Comparison of ENCODE assay signal across 24 cellular contexts in genomic region chr9:112815868-112816267, GRCh38.
DNase-seq lines count a peak whose midpoint lies in the region; ATAC-seq, FAIRE-seq and TF ChIP-seq lines count a peak whose summit lies in the region.
"Had no signal": no experiment of that assay in that cellular context is flagged by ENCODE, and none has a peak within 500 bp of the region (broad histone marks: within the 10 kb centered on the region; RNA-seq: fewer than 3 reads in every experiment).

No MANE protein-coding gene starts in this region.

- peaks cover 5 to 13% (median 8%) of the 10 kb centered on the region in 4 donors for H3K4me1 ChIP-seq in esophagus muscularis mucosa
- peaks cover 0 to 26% (median 11%) of the 10 kb centered on the region in 9 donors for H3K4me1 ChIP-seq in heart right ventricle
- H3K4me1 ChIP-seq: BE2C had no signal

- peaks cover 1% of the 10 kb centered on the region for H3K4me1 Mint-ChIP-seq in activated T-cell treated with anti-CD3 and anti-CD28 coated beads, Interleukin-2, amount 50 U/mL, for 24 hours (ENCODE audit: low read depth)
- no peaks in the 10 kb centered on the region for H3K4me1 Mint-ChIP-seq in WTC11
- peaks cover 3% of the 10 kb centered on the region for H3K4me1 Mint-ChIP-seq in mesothelial cell of epicardium

- H3K27me3 ChIP-seq in esophagus muscularis mucosa (no peaks in the 10 kb centered on the region), heart right ventricle (no peaks in the 10 kb centered on the region)
- H3K27me3 ChIP-seq: BE2C had no signal

- H3K9me3 Mint-ChIP-seq in activated T-cell treated with anti-CD3 and anti-CD28 coated beads, Interleukin-2, amount 50 U/mL, for 24 hours: no peaks in the 10 kb centered on the region
- H3K9me3 Mint-ChIP-seq in WTC11: no peaks in the 10 kb centered on the region
- H3K9me3 Mint-ChIP-seq in mesothelial cell of epicardium: no peaks in the 10 kb centered on the region
- H3K9me3 Mint-ChIP-seq: CD4-positive, CD25-positive, alpha-beta regulatory T cell; CD8-positive, alpha-beta memory T cell; IgD-negative memory B cell had no signal

- no peak for TF ChIP-seq POLR2A in esophagus muscularis mucosa (IDR thresholded peaks at IDR 0.05; ENCODE audit: low read depth)

- H3K27ac ChIP-seq in esophagus muscularis mucosa (replicated peaks in 1 of 4) (no peak overlapping the region), heart right ventricle (no peak overlapping the region)

- TF ChIP-seq EP300 in esophagus muscularis mucosa (IDR thresholded peaks at IDR 0.05): no peak

- POLR2A ChIA-PET in WTC11 (lab: Charles Lee): interaction anchor here (0.9 kb wide), 1 partner anchor 1032 kb away, joined by 3 read pairs; no protein-coding TSS in a partner anchor

- H3K27me3 Mint-ChIP-seq in activated T-cell treated with anti-CD3 and anti-CD28 coated beads, Interleukin-2, amount 50 U/mL, for 24 hours: no peaks in the 10 kb centered on the region
- H3K27me3 Mint-ChIP-seq in WTC11 (ENCODE audit: low read depth) (no peaks in the 10 kb centered on the region), mesothelial cell of epicardium (ENCODE audit: low read depth) (no peaks in the 10 kb centered on the region)
- H3K27me3 Mint-ChIP-seq: CD4-positive, CD25-positive, alpha-beta regulatory T cell had no signal

- intact Hi-C loops in esophagus muscularis mucosa (cut with DNase I): loop anchor here (5.0 to 10.0 kb wide), 2 partner anchors 99 to 331 kb away; partner anchors contain the start of genes INIP and KIAA1958
- intact Hi-C loops in heart right ventricle (cut with DNase I): loop anchor here in 3 of 10 donors (5.0 to 10.0 kb wide), 3 partner anchors 99 to 731 kb away; partner anchors contain the start of gene INIP (in 2 of the 3)

- peaks cover 0 to 10% (median 4%) of the 10 kb centered on the region in 4 donors for H3K36me3 ChIP-seq in esophagus muscularis mucosa
- H3K36me3 ChIP-seq in heart right ventricle: peaks cover 0 to 25% (median 0%) of the 10 kb centered on the region in 9 donors
- H3K36me3 ChIP-seq: BE2C had no signal

- 94% methylated on average over 8 of the region's 8 CpGs for WGBS in esophagus muscularis mucosa
- 86 to 90% methylated on average over 8 of the region's 8 CpGs for WGBS in heart right ventricle, 2 donors

- CTCF ChIA-PET in WTC11 (lab: Charles Lee): no interaction called here

- H3K9me3 ChIP-seq in esophagus muscularis mucosa (no peaks in the 10 kb centered on the region), heart right ventricle (no peaks in the 10 kb centered on the region)
- H3K9me3 ChIP-seq: BE2C had no signal

- no peak overlapping the region for H3K4me3 ChIP-seq in esophagus muscularis mucosa
- no peak overlapping the region for H3K4me3 ChIP-seq in heart right ventricle

- TF ChIP-seq CTCF in WTC11 (IDR thresholded peaks at IDR 0.05) (no peak), esophagus muscularis mucosa (IDR thresholded peaks at IDR 0.05) (no peak), mesothelial cell of epicardium (IDR thresholded peaks at IDR 0.05; ENCODE audit: unreplicated experiment) (no peak), heart right ventricle (IDR thresholded peaks at IDR 0.05) (no peak)

- peak overlapping the region; percentile 61 for H3K27ac Mint-ChIP-seq in activated T-cell treated with anti-CD3 and anti-CD28 coated beads, Interleukin-2, amount 50 U/mL, for 24 hours
- H3K27ac Mint-ChIP-seq in WTC11: peak overlapping the region; percentile 2; the same call in 1 of the 2 replicates
- no peak overlapping the region for H3K27ac Mint-ChIP-seq in mesothelial cell of epicardium
- H3K27ac Mint-ChIP-seq: IgD-negative memory B cell had no signal

- DNase-seq in activated T-cell treated with anti-CD3 and anti-CD28 coated beads, Interleukin-2, amount 50 U/mL, for 24 hours: no peak
- DNase-seq in activated T-cell treated with anti-CD3 and anti-CD28 coated beads, Interleukin-2, amount 50 U/mL, for 1 hour: no peak
- no peak for DNase-seq in WTC11 (ENCODE audit: low spot score)
- peak; percentile 47 for DNase-seq in esophagus muscularis mucosa (ENCODE audit: extremely low spot score)
- no peak for DNase-seq in mesothelial cell of epicardium (ENCODE audit: low spot score in 2 of 2, unreplicated experiment in 2 of 2)
- no peak for DNase-seq in frontal cortex (ENCODE audit: low spot score in 2 of 2)
- DNase-seq in heart right ventricle: no peak
- DNase-seq: 8988T; ACHN; BE2C; C1 segment of cervical spinal cord; CD4-positive, CD25-positive, alpha-beta regulatory T cell; CD8-positive, alpha-beta memory T cell; COR-L47; DMS 273 treated with DMSO at 0.1 percent for 48 hours; DMS53; DND-41; GOT3; H7 had no signal

- FAIRE-seq in frontal cortex (lab: Jason Lieb, UNC): no peak
- FAIRE-seq: G401.6, GM12892, HepG2 had no signal

- H3K4me3 Mint-ChIP-seq in activated T-cell treated with anti-CD3 and anti-CD28 coated beads, Interleukin-2, amount 50 U/mL, for 24 hours: no peak overlapping the region
- H3K4me3 Mint-ChIP-seq in WTC11 (no peak overlapping the region), mesothelial cell of epicardium (no peak overlapping the region)
- H3K4me3 Mint-ChIP-seq: CD4-positive, CD25-positive, alpha-beta regulatory T cell; CD8-positive, alpha-beta memory T cell; IgD-negative memory B cell had no signal

- no peak for ATAC-seq in WTC11
- ATAC-seq in heart right ventricle: no peak
- ATAC-seq: HCT116, HepG2 had no signal

- H3K36me3 Mint-ChIP-seq in activated T-cell treated with anti-CD3 and anti-CD28 coated beads, Interleukin-2, amount 50 U/mL, for 24 hours (ENCODE audit: low read depth): peaks cover 17% of the 10 kb centered on the region
- H3K36me3 Mint-ChIP-seq in WTC11: peaks cover 15% of the 10 kb centered on the region
- peaks cover 15% of the 10 kb centered on the region for H3K36me3 Mint-ChIP-seq in mesothelial cell of epicardium

TF ChIP-seq in WTC11, 78 proteins besides CTCF, POLR2A, EP300 and RAD21:
- TF ChIP-seq ZNF121 (CRISPR knock-in tag; IDR thresholded peaks at IDR 0.05) (peak; percentile 79; the same call in 1 of the 2 replicates), ZBTB43 (CRISPR knock-in tag; IDR thresholded peaks at IDR 0.05) (no peak)
